ENCODE assay signal across 10 cellular contexts in genomic region chr12:124422142-124422569, GRCh38.
DNase-seq lines count a peak whose midpoint lies in the region; ATAC-seq and TF ChIP-seq lines count a peak whose summit lies in the region.
"Had no signal": no experiment of that assay in that cellular context is flagged by ENCODE, and none has a peak within 500 bp of the region (broad histone marks: within the 10 kb centered on the region; RNA-seq: fewer than 3 reads in every experiment).

No MANE protein-coding gene starts in this region.

- peak overlapping the region; percentile 87 to 98 (median 96) for H3K27ac ChIP-seq in sigmoid colon

- H3K4me1 ChIP-seq in sigmoid colon: peaks cover 0 to 81% (median 67%) of the 10 kb centered on the region in 4 donors

- POLR2A ChIA-PET in HEK293T (lab: Yijun Ruan, JAX): no interaction called here

- peaks cover 0 to 57% (median 26%) of the 10 kb centered on the region in 4 donors for H3K36me3 ChIP-seq in sigmoid colon

- H3K4me3 ChIP-seq in fibroblast of villous mesenchyme (ENCODE audit: low read depth, low read length): peak overlapping the region; percentile 28
- peak overlapping the region in 3 of 4 donors; percentile 12 to 26 (median 19) for H3K4me3 ChIP-seq in sigmoid colon

- intact Hi-C loops in sigmoid colon (cut with DNase I): loop anchor here (2.0 kb wide), 2 partner anchors 41 to 53 kb away; no protein-coding TSS in a partner anchor

- TF ChIP-seq POLR2A in sigmoid colon (IDR thresholded peaks at IDR 0.05): peak in 1 of 2 donors; percentile 29

- no peak for TF ChIP-seq EP300 in sigmoid colon (IDR thresholded peaks at IDR 0.05)

- DNase-seq in DMS53 treated with DMSO at 0.1 percent for 48 hours (lab: John Stamatoyannopoulos, UW; ENCODE audit: unreplicated experiment) (peak; percentile 67), NCI-H748 treated with DMSO at 0.1 percent for 48 hours (lab: John Stamatoyannopoulos, UW) (peak; percentile 54), fibroblast of villous mesenchyme (ENCODE audit: low read depth) (no peak), sigmoid colon (no peak), OCI-M1 (lab: John Stamatoyannopoulos, UW) (no peak), HEK293T (ENCODE audit: extremely low spot score) (no peak)
- DNase-seq: activated CD4-positive, alpha-beta T cell treated with anti-CD3 and anti-CD28 coated beads for 48 hours; KBM-7 had no signal

- CTCF ChIA-PET in HEK293T (lab: Yijun Ruan, JAX): no interaction called here

- ATAC-seq in HG03432 (IDR thresholded peaks at IDR 0.05; ENCODE audit: unreplicated experiment) (no peak), GM19463 (IDR thresholded peaks at IDR 0.05; ENCODE audit: unreplicated experiment) (no peak)

- no peaks in the 10 kb centered on the region for H3K9me3 ChIP-seq in sigmoid colon

- 15 to 57% methylated on average over 16 of the region's 16 CpGs for WGBS in sigmoid colon, 2 donors

- H3K27me3 ChIP-seq in sigmoid colon: no peaks in the 10 kb centered on the region

- TF ChIP-seq CTCF in fibroblast of villous mesenchyme (IDR thresholded peaks at IDR 0.05; ENCODE audit: insufficient read depth, low read depth, low read length): no peak
- TF ChIP-seq CTCF in sigmoid colon (IDR thresholded peaks at IDR 0.05): no peak

TF ChIP-seq in HEK293T, 16 proteins besides CTCF, POLR2A, EP300 and RAD21:
- no peak for TF ChIP-seq SP1 (IDR thresholded peaks at IDR 0.05)
- no peak for TF ChIP-seq SUZ12 (IDR thresholded peaks at IDR 0.05)
- no peak for TF ChIP-seq PKNOX1 (IDR thresholded peaks at IDR 0.05)

Comparison
In these comparisons a context has a peak if more than half of its experiments do, and no peak if none do; other contexts are left out.
1. DNase-seq: peak in DMS53 treated with DMSO at 0.1 percent for 48 hours (single experiment) and NCI-H748 treated with DMSO at 0.1 percent for 48 hours (single experiment); none in fibroblast of villous mesenchyme (single experiment), sigmoid colon (single experiment), OCI-M1 (single experiment) and HEK293T (single experiment).